Comparison of ENCODE assay signal across 14 cellular contexts in genomic region chr7:92723205-92723604, GRCh38.
DNase-seq lines count a peak whose midpoint lies in the region; ATAC-seq, FAIRE-seq and TF ChIP-seq lines count a peak whose summit lies in the region.
"Had no signal": no experiment of that assay in that cellular context is flagged by ENCODE, and none has a peak within 500 bp of the region (broad histone marks: within the 10 kb centered on the region; RNA-seq: fewer than 3 reads in every experiment).

No MANE protein-coding gene starts in this region.

- H4K20me1 ChIP-seq in MM.1S (ENCODE audit: insufficient read depth, low read length), result no peaks in the 10 kb centered on the region
- H4K20me1 ChIP-seq in fibroblast of lung (ENCODE audit: control insufficient read depth, extremely low read depth, insufficient read depth, low read length), result no peaks in the 10 kb centered on the region

- intact Hi-C loops in psoas muscle (cut with DNase I), result loop anchor here in 1 of 2 donors (5.0 kb wide), 1 partner anchor 109 kb away; no protein-coding TSS in a partner anchor
- intact Hi-C loops in activated T-helper 2 cell treated with anti-CD3 and anti-CD28 coated beads, Interferon-gamma antibody, Interleukin-2, Interleukin-4, amounts not matched to agents 10 μg/mL and 5 μg/mL and 100 μg/mL, durations not matched to agents 14 hours and 24 hours and 36 hours (cut with micrococcal nuclease), result no loop called here

- peaks cover 77% of the 10 kb centered on the region for H3K36me3 Mint-ChIP-seq in activated T-helper 2 cell treated with anti-CD3 and anti-CD28 coated beads, Interferon-gamma antibody, Interleukin-2, Interleukin-4, amounts not matched to agents 10 μg/mL and 5 μg/mL and 100 μg/mL, durations not matched to agents 14 hours and 24 hours and 36 hours (ENCODE audit: low read depth)

- WGBS in psoas muscle, 3 donors, result 43 to 50% (median 47%) methylated on average over 2 of the region's 2 CpGs
- 68 to 94% (median 90%) methylated on average over 2 of the region's 2 CpGs for WGBS in small intestine, 3 donors

- H3K4me3 ChIP-seq in MM.1S (ENCODE audit: low read length) (no peak overlapping the region), fibroblast of lung (replicated peaks in 1 of 4; ENCODE audit: control extremely low read depth in 1 of 4, insufficient read depth in 1 of 4, low read depth in 3 of 4, low read length in 4 of 4) (no peak overlapping the region), psoas muscle (no peak overlapping the region), small intestine (ENCODE audit: low read depth in 1 of 2, low read length in 2 of 2) (no peak overlapping the region)
- H3K4me3 ChIP-seq: lung, pancreas had no signal

- H3K9me2 ChIP-seq in MM.1S (replicated peaks; ENCODE audit: insufficient read depth, low read length), result no peaks in the 10 kb centered on the region

- peak overlapping the region; percentile 23; the same call in 1 of the 2 replicates for H3K27ac ChIP-seq in MM.1S (ENCODE audit: low read length)
- peak overlapping the region; percentile 47 for H3K27ac ChIP-seq in fibroblast of lung (ENCODE audit: insufficient read depth, low read length)
- H3K27ac ChIP-seq in psoas muscle, result peak overlapping the region; percentile 52
- no peak overlapping the region for H3K27ac ChIP-seq in small intestine (ENCODE audit: low read depth in 1 of 2, low read length in 1 of 2)

- FAIRE-seq in small intestine (lab: Jason Lieb, UNC), result no peak

- DNase-seq in AG20443 (ENCODE audit: low spot score), result peak; percentile 49
- DNase-seq in MM.1S, result no peak
- DNase-seq in fibroblast of lung (ENCODE audit: low read depth in 2 of 2), result peak in 1 of 2 donors; percentile 69
- DNase-seq in psoas muscle, result no peak
- DNase-seq in small intestine, result no peak
- DNase-seq in activated T-helper 2 cell treated with anti-CD3 and anti-CD28 coated beads, Interferon-gamma antibody, Interleukin-2, Interleukin-4, amounts not matched to agents 10 μg/mL and 5 μg/mL and 100 μg/mL, durations not matched to agents 14 hours and 24 hours and 36 hours (ENCODE audit: low spot score), result no peak
- DNase-seq in retina, result no peak
- DNase-seq in SIG-M5 (lab: John Stamatoyannopoulos, UW), result no peak
- DNase-seq: activated CD4-positive, alpha-beta T cell treated with anti-CD3 and anti-CD28 coated beads, Interleukin-2, amount 50 U/mL, for 48 hours; pancreas; stimulated activated CD4-positive, alpha-beta T cell treated with anti-CD3 and anti-CD28 coated beads, Interleukin-2, amount 100 ng/mL, for 24 hours; T-helper 17 cell had no signal

- H3K9me3 Mint-ChIP-seq in activated T-helper 2 cell treated with anti-CD3 and anti-CD28 coated beads, Interferon-gamma antibody, Interleukin-2, Interleukin-4, amounts not matched to agents 10 μg/mL and 5 μg/mL and 100 μg/mL, durations not matched to agents 14 hours and 24 hours and 36 hours, result no peaks in the 10 kb centered on the region

- H3K27me3 ChIP-seq in MM.1S (replicated peaks; ENCODE audit: insufficient read depth, low read length) (no peaks in the 10 kb centered on the region), fibroblast of lung (ENCODE audit: control insufficient read depth, insufficient read depth, low read length) (no peaks in the 10 kb centered on the region), psoas muscle (ENCODE audit: insufficient read depth in 3 of 3, low read length in 2 of 3) (no peaks in the 10 kb centered on the region), small intestine (ENCODE audit: control insufficient read depth in 2 of 2, insufficient read depth in 2 of 2, low read length in 2 of 2) (no peaks in the 10 kb centered on the region)
- H3K27me3 ChIP-seq: pancreas had no signal

- H3K36me3 ChIP-seq in MM.1S (replicated peaks; ENCODE audit: insufficient read depth, low read length) (peaks cover 4% of the 10 kb centered on the region; the same call in 1 of the 2 replicates), fibroblast of lung (ENCODE audit: control insufficient read depth, insufficient read depth, low read length) (peaks cover 2% of the 10 kb centered on the region), psoas muscle (ENCODE audit: insufficient read depth in 1 of 2, low read depth in 1 of 2) (no peaks in the 10 kb centered on the region), small intestine (ENCODE audit: control insufficient read depth in 2 of 2, insufficient read depth in 2 of 2, low read length in 2 of 2) (peaks cover 0 to 7% of the 10 kb centered on the region in 2 donors)

- no peaks in the 10 kb centered on the region for H3K9me3 ChIP-seq in MM.1S (replicated peaks; ENCODE audit: insufficient read depth, low read length)
- H3K9me3 ChIP-seq in fibroblast of lung (ENCODE audit: control insufficient read depth, insufficient read depth, low read depth, low read length), result no peaks in the 10 kb centered on the region
- H3K9me3 ChIP-seq in psoas muscle, result no peaks in the 10 kb centered on the region
- no peaks in the 10 kb centered on the region for H3K9me3 ChIP-seq in small intestine (ENCODE audit: control insufficient read depth, low read depth)
- H3K9me3 ChIP-seq: pancreas had no signal

- H3K9ac ChIP-seq in MM.1S (ENCODE audit: low read length) (no peak overlapping the region), fibroblast of lung (ENCODE audit: insufficient read depth, low read length) (no peak overlapping the region)

- H2AFZ ChIP-seq in MM.1S (ENCODE audit: low read length) (no peak overlapping the region), fibroblast of lung (ENCODE audit: low read length) (no peak overlapping the region)

- H3K27ac Mint-ChIP-seq in activated T-helper 2 cell treated with anti-CD3 and anti-CD28 coated beads, Interferon-gamma antibody, Interleukin-2, Interleukin-4, amounts not matched to agents 10 μg/mL and 5 μg/mL and 100 μg/mL, durations not matched to agents 14 hours and 24 hours and 36 hours, result no peak overlapping the region
- H3K27ac Mint-ChIP-seq: T-helper 17 cell had no signal

- peaks cover 56% of the 10 kb centered on the region for H3K4me1 ChIP-seq in MM.1S (ENCODE audit: low read length)
- H3K4me1 ChIP-seq in fibroblast of lung (ENCODE audit: control insufficient read depth, extremely low read depth, insufficient read depth, low read length), result peaks cover 8% of the 10 kb centered on the region
- H3K4me1 ChIP-seq in psoas muscle, result peaks cover 5% of the 10 kb centered on the region
- H3K4me1 ChIP-seq in small intestine (ENCODE audit: control insufficient read depth in 2 of 2, insufficient read depth in 1 of 2, low read depth in 1 of 2, low read length in 1 of 2), result peaks cover 0 to 8% of the 10 kb centered on the region in 2 donors

- H3F3A ChIP-seq in MM.1S (ENCODE audit: insufficient read depth, low read length), result peaks cover 41% of the 10 kb centered on the region

- H3K4me2 ChIP-seq in MM.1S (ENCODE audit: low read depth, low read length), result no peak overlapping the region
- no peak overlapping the region for H3K4me2 ChIP-seq in fibroblast of lung (ENCODE audit: extremely low read depth, insufficient read depth, low read length)

- H3K4me3 Mint-ChIP-seq in activated T-helper 2 cell treated with anti-CD3 and anti-CD28 coated beads, Interferon-gamma antibody, Interleukin-2, Interleukin-4, amounts not matched to agents 10 μg/mL and 5 μg/mL and 100 μg/mL, durations not matched to agents 14 hours and 24 hours and 36 hours (ENCODE audit: low read depth), result no peak overlapping the region
- H3K4me3 Mint-ChIP-seq: T-helper 17 cell had no signal

- H3K79me2 ChIP-seq in MM.1S (ENCODE audit: low read length) (peaks cover 84% of the 10 kb centered on the region), fibroblast of lung (ENCODE audit: control insufficient read depth, insufficient read depth, low read length) (peaks cover 40% of the 10 kb centered on the region)

- peaks cover 62% of the 10 kb centered on the region for H3K4me1 Mint-ChIP-seq in activated T-helper 2 cell treated with anti-CD3 and anti-CD28 coated beads, Interferon-gamma antibody, Interleukin-2, Interleukin-4, amounts not matched to agents 10 μg/mL and 5 μg/mL and 100 μg/mL, durations not matched to agents 14 hours and 24 hours and 36 hours (ENCODE audit: low read depth)

- no peaks in the 10 kb centered on the region for H3K27me3 Mint-ChIP-seq in activated T-helper 2 cell treated with anti-CD3 and anti-CD28 coated beads, Interferon-gamma antibody, Interleukin-2, Interleukin-4, amounts not matched to agents 10 μg/mL and 5 μg/mL and 100 μg/mL, durations not matched to agents 14 hours and 24 hours and 36 hours (ENCODE audit: low read depth)
- H3K27me3 Mint-ChIP-seq: CD4-positive, CD25-positive, alpha-beta regulatory T cell; T-helper 17 cell had no signal

- ATAC-seq in psoas muscle, result no peak
- ATAC-seq: T-helper 17 cell had no signal

- no peak for TF ChIP-seq CTCF in MM.1S (IDR thresholded peaks at IDR 0.05; ENCODE audit: low read length)
- no peak for TF ChIP-seq CTCF in fibroblast of lung (conservative IDR thresholded peaks at IDR 0.05 in 1 of 2, IDR thresholded peaks at IDR 0.05 in 1 of 2; ENCODE audit: low read depth in 1 of 2, low read length in 2 of 2)
- no peak for TF ChIP-seq CTCF in psoas muscle (IDR thresholded peaks at IDR 0.05)

Comparison
In these comparisons a context has a peak if more than half of its experiments do, and no peak if none do; other contexts are left out.
1. H3K27ac ChIP-seq: peak in MM.1S (single experiment), fibroblast of lung (single experiment) and psoas muscle (single experiment); none in small intestine (0 of 2).